ENCODE assay signal across 7 cellular contexts in genomic region chr16:49854227-49855203, GRCh38. TPM values are rescaled to one million over a fixed set of nuclear protein-coding genes. Genes with fewer than 3 reads are reported as not detected.
DNase-seq lines count a peak whose midpoint lies in the region; ATAC-seq lines count a peak whose summit lies in the region.

No MANE protein-coding gene starts in this region.

- DNase-seq in activated naive CD8-positive, alpha-beta T cell treated with anti-CD3 and anti-CD28 coated beads for 36 hours: no peak
- DNase-seq in iPS-NIHi7 (ENCODE audit: extremely low spot score) (peak; percentile 40), NCI-H1436 treated with DMSO at 0.1 percent for 48 hours (lab: John Stamatoyannopoulos, UW) (no peak), midbrain (lab: John Stamatoyannopoulos, UW) (no peak)
- DNase-seq in stimulated activated naive B cell treated with anti-CD40 and anti-IgM and Interleukin-4, amounts not matched to agents 10 μg/mL and 1 μg/mL and 100 μg/mL, for 72 hours: no peak

- no peaks in the 10 kb centered on the region for H3K9me3 Mint-ChIP-seq in activated naive CD8-positive, alpha-beta T cell treated with anti-CD3 and anti-CD28 coated beads for 36 hours
- no peaks in the 10 kb centered on the region for H3K9me3 Mint-ChIP-seq in stimulated activated naive B cell treated with anti-CD40 and anti-IgM and Interleukin-4, amounts not matched to agents 10 μg/mL and 1 μg/mL and 100 μg/mL, for 72 hours

- H3K36me3 Mint-ChIP-seq in activated naive CD8-positive, alpha-beta T cell treated with anti-CD3 and anti-CD28 coated beads for 36 hours: no peaks in the 10 kb centered on the region
- no peaks in the 10 kb centered on the region for H3K36me3 Mint-ChIP-seq in stimulated activated naive B cell treated with anti-CD40 and anti-IgM and Interleukin-4, amounts not matched to agents 10 μg/mL and 1 μg/mL and 100 μg/mL, for 72 hours

- no peak overlapping the region for H3K27ac Mint-ChIP-seq in activated naive CD8-positive, alpha-beta T cell treated with anti-CD3 and anti-CD28 coated beads for 36 hours
- H3K27ac Mint-ChIP-seq in stimulated activated naive B cell treated with anti-CD40 and anti-IgM and Interleukin-4, amounts not matched to agents 10 μg/mL and 1 μg/mL and 100 μg/mL, for 72 hours: no peak overlapping the region

- ATAC-seq in GM18907 (IDR thresholded peaks at IDR 0.05; ENCODE audit: unreplicated experiment) (peak; percentile 20), HG03045 (IDR thresholded peaks at IDR 0.05; ENCODE audit: unreplicated experiment) (peak; percentile 6)
- peak; percentile 14 to 20 for ATAC-seq in stimulated activated naive B cell treated with anti-CD40 and anti-IgM and Interleukin-4, amounts not matched to agents 10 μg/mL and 1 μg/mL and 100 μg/mL, for 72 hours (replicated peaks)

- peaks cover 7% of the 10 kb centered on the region for H3K4me1 Mint-ChIP-seq in activated naive CD8-positive, alpha-beta T cell treated with anti-CD3 and anti-CD28 coated beads for 36 hours
- peaks cover 6 to 23% of the 10 kb centered on the region in 2 donors for H3K4me1 Mint-ChIP-seq in stimulated activated naive B cell treated with anti-CD40 and anti-IgM and Interleukin-4, amounts not matched to agents 10 μg/mL and 1 μg/mL and 100 μg/mL, for 72 hours

- peak overlapping the region; percentile 40 for H3K4me3 Mint-ChIP-seq in activated naive CD8-positive, alpha-beta T cell treated with anti-CD3 and anti-CD28 coated beads for 36 hours
- H3K4me3 Mint-ChIP-seq in stimulated activated naive B cell treated with anti-CD40 and anti-IgM and Interleukin-4, amounts not matched to agents 10 μg/mL and 1 μg/mL and 100 μg/mL, for 72 hours: peak overlapping the region; percentile 64 to 67

- peaks cover 52% of the 10 kb centered on the region for H3K27me3 Mint-ChIP-seq in activated naive CD8-positive, alpha-beta T cell treated with anti-CD3 and anti-CD28 coated beads for 36 hours
- H3K27me3 Mint-ChIP-seq in stimulated activated naive B cell treated with anti-CD40 and anti-IgM and Interleukin-4, amounts not matched to agents 10 μg/mL and 1 μg/mL and 100 μg/mL, for 72 hours: peaks cover 13 to 40% of the 10 kb centered on the region in 2 donors

RNA-seq across cellular contexts. Expression of gene ZNF423, which starts 1.4 kb away (rescaled TPM):
- total RNA-seq in activated naive CD8-positive, alpha-beta T cell treated with anti-CD3 and anti-CD28 coated beads for 36 hours: not detected
